Comparison of ENCODE assay signal across 1 cellular context in genomic region chr1:40161888-40162397, GRCh38.
TF ChIP-seq lines count a peak whose summit lies in the region.

No MANE protein-coding gene starts in this region.

TF ChIP-seq in K562, 482 proteins besides CTCF, POLR2A, EP300 and RAD21 (continued from another document and continues in another):
- TF ChIP-seq ZNF318 (IDR thresholded peaks at IDR 0.05; ENCODE audit: borderline replicate concordance in 1 of 2, low read depth in 1 of 2): 0 out of 4 replicates have a peak, but pooled peaks of 1 of the 2 experiments have one; percentile 26
- 0 out of 2 replicates have a peak, but pooled peaks have one; percentile 6 for TF ChIP-seq ZNF384 (IDR thresholded peaks at IDR 0.05; ENCODE audit: low read depth, low read length)
- TF ChIP-seq HDAC1 (IDR thresholded peaks at IDR 0.05): peak in 1 of 2 experiments; percentile 36; a peak in 1 of 4 replicates
- TF ChIP-seq KHSRP (IDR thresholded peaks at IDR 0.05): peak; percentile 8; the same call in 1 of the 2 replicates
- TF ChIP-seq NR2C2 (CRISPR knock-in tag; IDR thresholded peaks at IDR 0.05): 0 out of 2 replicates have a peak, but pooled peaks have one; percentile 4
- no peak for TF ChIP-seq NR2C2 (tag; IDR thresholded peaks at IDR 0.05)
- 0 out of 2 replicates have a peak, but pooled peaks have one; percentile 14 for TF ChIP-seq NKRF (IDR thresholded peaks at IDR 0.05; ENCODE audit: borderline replicate concordance)
- no peak for TF ChIP-seq ZNF561 (CRISPR knock-in tag; conservative IDR thresholded peaks at IDR 0.05)
- TF ChIP-seq ZNF174 (CRISPR knock-in tag; IDR thresholded peaks at IDR 0.05): no peak
- TF ChIP-seq CXXC5 (CRISPR knock-in tag; IDR thresholded peaks at IDR 0.05): no peak
- TF ChIP-seq, protein P1, sequence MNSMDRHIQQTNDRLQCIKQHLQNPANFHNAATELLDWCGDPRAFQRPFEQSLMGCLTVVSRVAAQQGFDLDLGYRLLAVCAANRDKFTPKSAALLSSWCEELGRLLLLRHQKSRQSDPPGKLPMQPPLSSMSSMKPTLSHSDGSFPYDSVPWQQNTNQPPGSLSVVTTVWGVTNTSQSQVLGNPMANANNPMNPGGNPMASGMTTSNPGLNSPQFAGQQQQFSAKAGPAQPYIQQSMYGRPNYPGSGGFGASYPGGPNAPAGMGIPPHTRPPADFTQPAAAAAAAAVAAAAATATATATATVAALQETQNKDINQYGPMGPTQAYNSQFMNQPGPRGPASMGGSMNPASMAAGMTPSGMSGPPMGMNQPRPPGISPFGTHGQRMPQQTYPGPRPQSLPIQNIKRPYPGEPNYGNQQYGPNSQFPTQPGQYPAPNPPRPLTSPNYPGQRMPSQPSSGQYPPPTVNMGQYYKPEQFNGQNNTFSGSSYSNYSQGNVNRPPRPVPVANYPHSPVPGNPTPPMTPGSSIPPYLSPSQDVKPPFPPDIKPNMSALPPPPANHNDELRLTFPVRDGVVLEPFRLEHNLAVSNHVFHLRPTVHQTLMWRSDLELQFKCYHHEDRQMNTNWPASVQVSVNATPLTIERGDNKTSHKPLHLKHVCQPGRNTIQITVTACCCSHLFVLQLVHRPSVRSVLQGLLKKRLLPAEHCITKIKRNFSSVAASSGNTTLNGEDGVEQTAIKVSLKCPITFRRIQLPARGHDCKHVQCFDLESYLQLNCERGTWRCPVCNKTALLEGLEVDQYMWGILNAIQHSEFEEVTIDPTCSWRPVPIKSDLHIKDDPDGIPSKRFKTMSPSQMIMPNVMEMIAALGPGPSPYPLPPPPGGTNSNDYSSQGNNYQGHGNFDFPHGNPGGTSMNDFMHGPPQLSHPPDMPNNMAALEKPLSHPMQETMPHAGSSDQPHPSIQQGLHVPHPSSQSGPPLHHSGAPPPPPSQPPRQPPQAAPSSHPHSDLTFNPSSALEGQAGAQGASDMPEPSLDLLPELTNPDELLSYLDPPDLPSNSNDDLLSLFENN (IDR thresholded peaks at IDR 0.05; ENCODE audit: low read depth in 2 of 2, low read length in 2 of 2): peak in 1 of 2 experiments; percentile 75; a peak in 2 of 4 replicates
- peak; percentile 41; the same call in 1 of the 2 replicates for TF ChIP-seq NCOA1 (IDR thresholded peaks at IDR 0.05; ENCODE audit: low read depth)
- TF ChIP-seq ZNF75A (CRISPR knock-in tag; IDR thresholded peaks at IDR 0.05): no peak
- 0 out of 2 replicates have a peak, but pooled peaks have one; percentile 19 for TF ChIP-seq MXI1 (IDR thresholded peaks at IDR 0.05; ENCODE audit: low read depth, low read length)
- TF ChIP-seq HDAC2 (IDR thresholded peaks at IDR 0.05): peak; percentile 14; the same call in 1 of the 2 replicates
- peak; percentile 15; the same call in 1 of the 2 replicates for TF ChIP-seq FOSL1 (tag; conservative IDR thresholded peaks at IDR 0.05)
- TF ChIP-seq LARP7 (IDR thresholded peaks at IDR 0.05): peak; percentile 63; the same call in 1 of the 2 replicates
- no peak for TF ChIP-seq AFF4 (CRISPR knock-in tag; IDR thresholded peaks at IDR 0.05)
- TF ChIP-seq GTF2E2 (tag; IDR thresholded peaks at IDR 0.05): no peak
- TF ChIP-seq ZFP1 (CRISPR knock-in tag; IDR thresholded peaks at IDR 0.05): no peak
- TF ChIP-seq PHF20 (IDR thresholded peaks at IDR 0.05; ENCODE audit: partially characterized antibody): no peak
- peak; percentile 88 for TF ChIP-seq CHD1 (IDR thresholded peaks at IDR 0.05; ENCODE audit: low read length)
- 0 out of 2 replicates have a peak, but pooled peaks have one; percentile 8 for TF ChIP-seq ARID2 (IDR thresholded peaks at IDR 0.05)
- TF ChIP-seq SMARCC2 (IDR thresholded peaks at IDR 0.05; ENCODE audit: low read depth): 0 out of 2 replicates have a peak, but pooled peaks have one; percentile 2
- peak; percentile 94 for TF ChIP-seq ZBTB17 (CRISPR knock-in tag; IDR thresholded peaks at IDR 0.05)
- 0 out of 4 replicates have a peak, but pooled peaks of 1 of the 2 experiments have one; percentile 39 for TF ChIP-seq FOXK2 (conservative IDR thresholded peaks at IDR 0.05 in 1 of 2, IDR thresholded peaks at IDR 0.05 in 1 of 2; ENCODE audit: low read depth in 2 of 2)
- peak; percentile 32; the same call in 1 of the 2 replicates for TF ChIP-seq SMARCE1 (IDR thresholded peaks at IDR 0.05)
- no peak for TF ChIP-seq ETV1 (tag; conservative IDR thresholded peaks at IDR 0.05; ENCODE audit: low read depth)
- 0 out of 2 replicates have a peak, but pooled peaks have one; percentile 21 for TF ChIP-seq ZNF407 (IDR thresholded peaks at IDR 0.05; ENCODE audit: low read depth)
